Comparison of ENCODE assay signal across 20 cellular contexts in genomic region chr17:81115219-81115618, GRCh38. TPM values are rescaled to one million over a fixed set of nuclear protein-coding genes. Genes with fewer than 3 reads are reported as not detected.
DNase-seq lines count a peak whose midpoint lies in the region; ATAC-seq and TF ChIP-seq lines count a peak whose summit lies in the region.
"Had no signal": no experiment of that assay in that cellular context is flagged by ENCODE, and none has a peak within 500 bp of the region (broad histone marks: within the 10 kb centered on the region; RNA-seq: fewer than 3 reads in every experiment).

No MANE protein-coding gene starts in this region.

- H3K4me1 ChIP-seq in neural progenitor cell, result peaks cover 7% of the 10 kb centered on the region

- peaks cover 3% of the 10 kb centered on the region for H3K36me3 Mint-ChIP-seq in central memory CD8-positive, alpha-beta T cell (ENCODE audit: insufficient read depth)
- peaks cover 2% of the 10 kb centered on the region for H3K36me3 Mint-ChIP-seq in neural progenitor cell
- H3K36me3 Mint-ChIP-seq in activated CD8-positive, alpha-beta memory T cell treated with anti-CD3 and anti-CD28 coated beads, Interleukin-2, amount 10 ng/mL, durations not matched to agents 7 days and 5 days, result no peaks in the 10 kb centered on the region
- H3K36me3 Mint-ChIP-seq in activated CD4-positive, alpha-beta memory T cell treated with anti-CD3 and anti-CD28 coated beads, Interleukin-2, amount 10 ng/mL, durations not matched to agents 7 days and 5 days (ENCODE audit: low read depth), result no peaks in the 10 kb centered on the region
- H3K36me3 Mint-ChIP-seq: CD4-positive, alpha-beta memory T cell had no signal

- H3K27ac ChIP-seq in RWPE1, result peak overlapping the region; percentile 80
- no peak overlapping the region for H3K27ac ChIP-seq in neural progenitor cell
- H3K27ac ChIP-seq: PC-9 had no signal

- H3F3A ChIP-seq in neural progenitor cell (ENCODE audit: low read depth), result peaks cover 9% of the 10 kb centered on the region

- no peak overlapping the region for H3K4me3 Mint-ChIP-seq in central memory CD8-positive, alpha-beta T cell
- peak overlapping the region; percentile 57 for H3K4me3 Mint-ChIP-seq in neural progenitor cell
- H3K4me3 Mint-ChIP-seq in activated CD8-positive, alpha-beta memory T cell treated with anti-CD3 and anti-CD28 coated beads, Interleukin-2, amount 10 ng/mL, durations not matched to agents 7 days and 5 days, result no peak overlapping the region
- H3K4me3 Mint-ChIP-seq in activated CD4-positive, alpha-beta memory T cell treated with anti-CD3 and anti-CD28 coated beads, Interleukin-2, amount 10 ng/mL, durations not matched to agents 7 days and 5 days, result no peak overlapping the region
- H3K4me3 Mint-ChIP-seq: CD4-positive, alpha-beta memory T cell had no signal

- peak overlapping the region; percentile 65 for H3K27ac Mint-ChIP-seq in central memory CD8-positive, alpha-beta T cell (ENCODE audit: low read depth)
- H3K27ac Mint-ChIP-seq in neural progenitor cell, result no peak overlapping the region
- no peak overlapping the region for H3K27ac Mint-ChIP-seq in activated CD8-positive, alpha-beta memory T cell treated with anti-CD3 and anti-CD28 coated beads, Interleukin-2, amount 10 ng/mL, durations not matched to agents 7 days and 5 days
- H3K27ac Mint-ChIP-seq in activated CD4-positive, alpha-beta memory T cell treated with anti-CD3 and anti-CD28 coated beads, Interleukin-2, amount 10 ng/mL, durations not matched to agents 7 days and 5 days, result no peak overlapping the region

- POLR2A ChIA-PET in RWPE1 (lab: Yijun Ruan, JAX; ENCODE audit: low non-redundant PET), result no interaction called here
- POLR2A ChIA-PET in activated CD4-positive, alpha-beta memory T cell treated with anti-CD3 and anti-CD28 coated beads, Interleukin-2, amount 10 ng/mL, durations not matched to agents 7 days and 5 days (lab: Charles Lee), result interaction anchor here (0.6 kb wide), 1 partner anchor 130 kb away, joined by 3 read pairs; no protein-coding TSS in a partner anchor

- no peaks in the 10 kb centered on the region for H3K9me3 Mint-ChIP-seq in central memory CD8-positive, alpha-beta T cell
- no peaks in the 10 kb centered on the region for H3K9me3 Mint-ChIP-seq in neural progenitor cell
- H3K9me3 Mint-ChIP-seq in activated CD8-positive, alpha-beta memory T cell treated with anti-CD3 and anti-CD28 coated beads, Interleukin-2, amount 10 ng/mL, durations not matched to agents 7 days and 5 days (ENCODE audit: low read depth), result no peaks in the 10 kb centered on the region
- no peaks in the 10 kb centered on the region for H3K9me3 Mint-ChIP-seq in activated CD4-positive, alpha-beta memory T cell treated with anti-CD3 and anti-CD28 coated beads, Interleukin-2, amount 10 ng/mL, durations not matched to agents 7 days and 5 days
- H3K9me3 Mint-ChIP-seq: CD4-positive, alpha-beta memory T cell had no signal

- no peak overlapping the region for H3K9ac ChIP-seq in neural progenitor cell
- H3K9ac ChIP-seq: SK-N-SH had no signal

- TF ChIP-seq CTCF in RWPE1 (conservative IDR thresholded peaks at IDR 0.05; ENCODE audit: low read depth) (no peak), neural progenitor cell (IDR thresholded peaks at IDR 0.05) (no peak)

- no peaks in the 10 kb centered on the region for H3K36me3 ChIP-seq in neural progenitor cell
- H3K36me3 ChIP-seq: MG63 had no signal

- DNase-seq in RWPE1 (ENCODE audit: low spot score) (no peak), neural progenitor cell (ENCODE audit: low spot score) (no peak), NCI-H526 treated with DMSO at 0.1 percent for 48 hours (lab: John Stamatoyannopoulos, UW) (no peak)
- DNase-seq in central memory CD8-positive, alpha-beta T cell (ENCODE audit: low spot score in 2 of 2), result no peak
- DNase-seq in activated CD8-positive, alpha-beta memory T cell treated with anti-CD3 and anti-CD28 coated beads, Interleukin-2, amount 10 ng/mL, durations not matched to agents 7 days and 5 days, result no peak
- DNase-seq in activated CD4-positive, alpha-beta memory T cell treated with anti-CD3 and anti-CD28 coated beads, Interleukin-2, amount 10 ng/mL, durations not matched to agents 7 days and 5 days, result no peak
- DNase-seq: CD4-positive, alpha-beta memory T cell; MG63; NCI-H1417 treated with DMSO at 0.1 percent for 48 hours; NCI-H187; NCI-H2107; NCI-H748 treated with DMSO at 0.1 percent for 48 hours; PC-9; SIG-M5 had no signal

- H3K27me3 Mint-ChIP-seq in central memory CD8-positive, alpha-beta T cell, result peaks cover 10% of the 10 kb centered on the region
- peaks cover 8% of the 10 kb centered on the region for H3K27me3 Mint-ChIP-seq in neural progenitor cell (ENCODE audit: insufficient read depth, low read depth)
- peaks cover 3% of the 10 kb centered on the region for H3K27me3 Mint-ChIP-seq in activated CD8-positive, alpha-beta memory T cell treated with anti-CD3 and anti-CD28 coated beads, Interleukin-2, amount 10 ng/mL, durations not matched to agents 7 days and 5 days
- H3K27me3 Mint-ChIP-seq in activated CD4-positive, alpha-beta memory T cell treated with anti-CD3 and anti-CD28 coated beads, Interleukin-2, amount 10 ng/mL, durations not matched to agents 7 days and 5 days, result no peaks in the 10 kb centered on the region

- H4K20me1 ChIP-seq in neural progenitor cell (ENCODE audit: low read depth), result peaks cover 8% of the 10 kb centered on the region

- H2AFZ ChIP-seq in neural progenitor cell (replicated peaks), result no peak overlapping the region
- H2AFZ ChIP-seq: PC-9 had no signal

- H3K79me2 ChIP-seq in neural progenitor cell (ENCODE audit: low read depth), result no peaks in the 10 kb centered on the region

- H3K4me1 Mint-ChIP-seq in central memory CD8-positive, alpha-beta T cell, result peaks cover 6% of the 10 kb centered on the region
- peaks cover 15% of the 10 kb centered on the region for H3K4me1 Mint-ChIP-seq in neural progenitor cell
- H3K4me1 Mint-ChIP-seq in activated CD8-positive, alpha-beta memory T cell treated with anti-CD3 and anti-CD28 coated beads, Interleukin-2, amount 10 ng/mL, durations not matched to agents 7 days and 5 days, result peaks cover 1% of the 10 kb centered on the region
- H3K4me1 Mint-ChIP-seq in activated CD4-positive, alpha-beta memory T cell treated with anti-CD3 and anti-CD28 coated beads, Interleukin-2, amount 10 ng/mL, durations not matched to agents 7 days and 5 days, result peaks cover 4% of the 10 kb centered on the region

- H3K9me3 ChIP-seq in neural progenitor cell (ENCODE audit: low read depth), result no peaks in the 10 kb centered on the region
- H3K9me3 ChIP-seq: MG63, SK-N-SH had no signal

- CTCF ChIA-PET in RWPE1 (lab: Yijun Ruan, JAX), result interaction anchor here (0.6 to 1.0 kb wide), 2 partner anchors 37 to 92 kb away, joined by 3 to 5 read pairs; no protein-coding TSS in a partner anchor
- CTCF ChIA-PET in activated CD8-positive, alpha-beta memory T cell treated with anti-CD3 and anti-CD28 coated beads, Interleukin-2, amount 10 ng/mL, durations not matched to agents 7 days and 5 days (lab: Charles Lee), result interaction anchor here (1.2 to 1.9 kb wide), 3 partner anchors 13 to 18 kb away, joined by 3 to 9 read pairs (median 8); no protein-coding TSS in a partner anchor
- CTCF ChIA-PET in activated CD4-positive, alpha-beta memory T cell treated with anti-CD3 and anti-CD28 coated beads, Interleukin-2, amount 10 ng/mL, durations not matched to agents 7 days and 5 days (lab: Charles Lee), result no interaction called here

- H3K4me3 ChIP-seq in neural progenitor cell, result no peak overlapping the region
- H3K4me3 ChIP-seq: MG63, PC-9 had no signal

- peaks cover 14% of the 10 kb centered on the region for H3K27me3 ChIP-seq in neural progenitor cell
- H3K27me3 ChIP-seq: MG63 had no signal

- ATAC-seq in central memory CD8-positive, alpha-beta T cell (replicated peaks; ENCODE audit: extremely low read depth, poor library complexity, severe bottlenecking), result no peak
- no peak for ATAC-seq in activated CD8-positive, alpha-beta memory T cell treated with anti-CD3 and anti-CD28 coated beads, Interleukin-2, amount 10 ng/mL, durations not matched to agents 7 days and 5 days
- no peak for ATAC-seq in HG02678 (IDR thresholded peaks at IDR 0.05; ENCODE audit: unreplicated experiment)

- no peak overlapping the region for H3K4me2 ChIP-seq in neural progenitor cell
- H3K4me2 ChIP-seq: PC-9, SK-N-SH had no signal

RNA-seq across cellular contexts. Expression of gene PVALEF, which starts 50.1 kb away (rescaled TPM):
- not detected in 2 replicates for total RNA-seq in neural progenitor cell (ENCODE audit: low replicate concordance)
- total RNA-seq in activated CD8-positive, alpha-beta memory T cell treated with anti-CD3 and anti-CD28 coated beads, Interleukin-2, amount 10 ng/mL, durations not matched to agents 7 days and 5 days, result not detected
- total RNA-seq in activated CD4-positive, alpha-beta memory T cell treated with anti-CD3 and anti-CD28 coated beads, Interleukin-2, amount 10 ng/mL, durations not matched to agents 7 days and 5 days, result not detected
- total RNA-seq: CD4-positive, alpha-beta memory T cell; Daoy; H4; LHCN-M2; NCI-H460; PC-9 had no signal

RNA-seq across cellular contexts. Expression of gene AATK, which starts 50.8 kb away (rescaled TPM):
- 0.32 and 4.4 TPM in 2 replicates for total RNA-seq in neural progenitor cell (ENCODE audit: low replicate concordance)
- under 1 TPM; 0.06 to 0.26 TPM for total RNA-seq in activated CD8-positive, alpha-beta memory T cell treated with anti-CD3 and anti-CD28 coated beads, Interleukin-2, amount 10 ng/mL, durations not matched to agents 7 days and 5 days
- total RNA-seq in activated CD4-positive, alpha-beta memory T cell treated with anti-CD3 and anti-CD28 coated beads, Interleukin-2, amount 10 ng/mL, durations not matched to agents 7 days and 5 days, result 1 to 10 TPM; 1.1 to 1.8 TPM
